ENCODE assay signal across 16 cellular contexts in genomic region chr6:121260651-121261102, GRCh38.
DNase-seq lines count a peak whose midpoint lies in the region; ATAC-seq, FAIRE-seq and TF ChIP-seq lines count a peak whose summit lies in the region.
"Had no signal": no experiment of that assay in that cellular context is flagged by ENCODE, and none has a peak within 500 bp of the region (broad histone marks: within the 10 kb centered on the region; RNA-seq: fewer than 3 reads in every experiment).

No MANE protein-coding gene starts in this region.

- no peak overlapping the region for H3K27ac ChIP-seq in astrocyte (ENCODE audit: low read depth, low read length)
- no peak overlapping the region for H3K27ac ChIP-seq in spleen
- H3K27ac ChIP-seq: ascending aorta, sigmoid colon, thoracic aorta had no signal

- POLR2A ChIA-PET in HEK293T (lab: Yijun Ruan, JAX): no interaction called here

- no peak overlapping the region for H3K9ac ChIP-seq in astrocyte (ENCODE audit: low read length)

- DNase-seq in HS-5 (ENCODE audit: low read depth): peak; percentile 18
- DNase-seq in astrocyte (ENCODE audit: low read depth): peak; percentile 60
- DNase-seq in cardiac septum (ENCODE audit: low spot score): peak; percentile 74
- peak; percentile 62 for DNase-seq in spleen
- DNase-seq in GM12891 (ENCODE audit: insufficient read length, low spot score): no peak
- no peak for DNase-seq in HEK293T (ENCODE audit: extremely low spot score)
- DNase-seq: activated B cell treated with CpG ODN at 0.5 μM for 24 hours; activated T-cell treated with anti-CD3 and anti-CD28 coated beads, Interleukin-2, amount 50 U/mL, for 24 hours; Caco-2; NCI-H1417; NCI-H526; sigmoid colon had no signal

- H3K36me3 ChIP-seq in astrocyte (ENCODE audit: insufficient read depth, low read length) (no peaks in the 10 kb centered on the region), spleen (peaks cover 0 to 40% (median 3%) of the 10 kb centered on the region in 6 donors)
- H3K36me3 ChIP-seq: ascending aorta, sigmoid colon, thoracic aorta had no signal

- peaks cover 17% of the 10 kb centered on the region for H3K9me3 Mint-ChIP-seq in astrocyte (ENCODE audit: unreplicated experiment)

- no peaks in the 10 kb centered on the region for H3K4me1 Mint-ChIP-seq in astrocyte (ENCODE audit: low read depth, unreplicated experiment)
- H3K4me1 Mint-ChIP-seq: GM23338 had no signal

- peaks cover 30% of the 10 kb centered on the region for H3K36me3 Mint-ChIP-seq in astrocyte (ENCODE audit: low read depth, unreplicated experiment)

- H3K27me3 ChIP-seq in astrocyte (ENCODE audit: insufficient read depth, low read length): no peaks in the 10 kb centered on the region
- H3K27me3 ChIP-seq in spleen (replicated peaks in 1 of 7): no peaks in the 10 kb centered on the region
- H3K27me3 ChIP-seq: ascending aorta, sigmoid colon had no signal

- H3K4me1 ChIP-seq in astrocyte (ENCODE audit: insufficient read depth, low read length): no peaks in the 10 kb centered on the region
- H3K4me1 ChIP-seq in spleen: no peaks in the 10 kb centered on the region
- H3K4me1 ChIP-seq: ascending aorta, Caco-2, sigmoid colon had no signal

- 79 to 100% (median 88%) methylated on average over 1 to 9 of the region's 9 CpGs for WGBS in spleen, 5 donors

- no peak for FAIRE-seq in astrocyte (lab: Jason Lieb, UNC)
- no peak for FAIRE-seq in GM12891 (lab: Jason Lieb, UNC)

- no peaks in the 10 kb centered on the region for H3K27me3 Mint-ChIP-seq in astrocyte (ENCODE audit: low read depth, unreplicated experiment)
- H3K27me3 Mint-ChIP-seq: activated B cell treated with CpG ODN at 0.5 μM for 24 hours; activated T-cell treated with anti-CD3 and anti-CD28 coated beads, Interleukin-2, amount 50 U/mL, for 24 hours had no signal

- TF ChIP-seq POLR2A in spleen (IDR thresholded peaks at IDR 0.05) (no peak), GM12891 (IDR thresholded peaks at IDR 0.05; ENCODE audit: low read depth, low read length) (no peak)

- H4K20me1 ChIP-seq in astrocyte (ENCODE audit: insufficient read depth, low read length): no peaks in the 10 kb centered on the region

- H3K27ac Mint-ChIP-seq in astrocyte (ENCODE audit: unreplicated experiment): no peak overlapping the region
- H3K27ac Mint-ChIP-seq: activated B cell treated with CpG ODN at 0.5 μM for 24 hours; activated T-cell treated with anti-CD3 and anti-CD28 coated beads, Interleukin-2, amount 50 U/mL, for 24 hours; GM23338 had no signal

- H3K79me2 ChIP-seq in astrocyte (ENCODE audit: insufficient read depth, low read length): no peaks in the 10 kb centered on the region

- TF ChIP-seq CTCF in astrocyte (IDR thresholded peaks at IDR 0.05; ENCODE audit: insufficient read depth, low read depth, low read length) (no peak), spleen (IDR thresholded peaks at IDR 0.05 in 8 of 11, conservative IDR thresholded peaks at IDR 0.05 in 3 of 11) (no peak)

- peak overlapping the region; percentile 39 for H3K4me2 ChIP-seq in astrocyte (ENCODE audit: low read length)
- H3K4me2 ChIP-seq: GM23338 had no signal

- H3K4me3 ChIP-seq in astrocyte (ENCODE audit: insufficient read depth, low read depth, low read length): no peak overlapping the region
- no peak overlapping the region for H3K4me3 ChIP-seq in spleen
- H3K4me3 ChIP-seq: ascending aorta, GM23338, sigmoid colon, thoracic aorta had no signal

- CTCF ChIA-PET in HEK293T (lab: Yijun Ruan, JAX): interaction anchor here (0.5 kb wide), 1 partner anchor 59 kb away, joined by 3 read pairs; no protein-coding TSS in a partner anchor

- no peak overlapping the region for H3K4me3 Mint-ChIP-seq in astrocyte (ENCODE audit: unreplicated experiment)
- H3K4me3 Mint-ChIP-seq: activated B cell treated with CpG ODN at 0.5 μM for 24 hours; activated T-cell treated with anti-CD3 and anti-CD28 coated beads, Interleukin-2, amount 50 U/mL, for 24 hours; GM23338 had no signal

- intact Hi-C loops in cardiac septum (cut with DNase I): no loop called here
- intact Hi-C loops in spleen (cut with DNase I; ENCODE audit: low total_unique reads): no loop called here

- H3K9me3 ChIP-seq in astrocyte (ENCODE audit: insufficient read depth, low read depth, low read length): no peaks in the 10 kb centered on the region
- peaks cover 0 to 37% (median 32%) of the 10 kb centered on the region in 8 donors for H3K9me3 ChIP-seq in spleen
- H3K9me3 ChIP-seq: thoracic aorta had no signal

- no peak for ATAC-seq in HG03175 (IDR thresholded peaks at IDR 0.05; ENCODE audit: unreplicated experiment)
- ATAC-seq: GM23338 had no signal

- peak overlapping the region; percentile 47 for H2AFZ ChIP-seq in astrocyte (ENCODE audit: low read depth, low read length)
- H2AFZ ChIP-seq: GM23338 had no signal

TF ChIP-seq in GM12891, 5 proteins besides CTCF, POLR2A, EP300 and RAD21:
- no peak for TF ChIP-seq SPI1 (IDR thresholded peaks at IDR 0.05; ENCODE audit: low read depth, low read length)
- TF ChIP-seq PAX5 (IDR thresholded peaks at IDR 0.05; ENCODE audit: insufficient read depth, low read length, severe bottlenecking): no peak
- TF ChIP-seq POU2F2 (IDR thresholded peaks at IDR 0.05; ENCODE audit: low read depth, low read length): no peak
- TF ChIP-seq POLR2AphosphoS5 (IDR thresholded peaks at IDR 0.05; ENCODE audit: low read depth, low read length): no peak
- no peak for TF ChIP-seq TAF1 (IDR thresholded peaks at IDR 0.05; ENCODE audit: low read depth, low read length)
TF ChIP-seq in GM12891: peak in this region for 0.

TF ChIP-seq in HEK293T, 16 proteins besides CTCF, POLR2A, EP300 and RAD21:
- no peak for TF ChIP-seq HDGF (IDR thresholded peaks at IDR 0.05; ENCODE audit: borderline replicate concordance)
- no peak for TF ChIP-seq SP1 (IDR thresholded peaks at IDR 0.05)
- TF ChIP-seq SUZ12 (IDR thresholded peaks at IDR 0.05): no peak
- no peak for TF ChIP-seq ARNT (IDR thresholded peaks at IDR 0.05)
- no peak for TF ChIP-seq FOXA1 (IDR thresholded peaks at IDR 0.05)
- TF ChIP-seq L3MBTL2 (conservative IDR thresholded peaks at IDR 0.05): no peak
- no peak for TF ChIP-seq BHLHE40 (IDR thresholded peaks at IDR 0.05; ENCODE audit: borderline replicate concordance)
- TF ChIP-seq LEF1 (IDR thresholded peaks at IDR 0.05; ENCODE audit: borderline replicate concordance): no peak
- no peak for TF ChIP-seq FOXK2 (IDR thresholded peaks at IDR 0.05)
- no peak for TF ChIP-seq NFRKB (IDR thresholded peaks at IDR 0.05)
- no peak for TF ChIP-seq ELF4 (IDR thresholded peaks at IDR 0.05)
- no peak for TF ChIP-seq FOXM1 (IDR thresholded peaks at IDR 0.05; ENCODE audit: borderline replicate concordance)
- no peak for TF ChIP-seq TARDBP (IDR thresholded peaks at IDR 0.05)
- no peak for TF ChIP-seq CTBP1 (IDR thresholded peaks at IDR 0.05; ENCODE audit: borderline replicate concordance)
- no peak for TF ChIP-seq ZNF384 (IDR thresholded peaks at IDR 0.05)
- TF ChIP-seq PKNOX1 (IDR thresholded peaks at IDR 0.05): no peak

Comparison
In these comparisons a context has a peak if more than half of its experiments do, and no peak if none do; other contexts are left out.
1. DNase-seq: peak in HS-5 (single experiment), astrocyte (single experiment), cardiac septum (single experiment) and spleen (single experiment); none in GM12891 (single experiment) and HEK293T (single experiment).